ENCODE assay signal across 10 cellular contexts in the genomic region with DNA sequence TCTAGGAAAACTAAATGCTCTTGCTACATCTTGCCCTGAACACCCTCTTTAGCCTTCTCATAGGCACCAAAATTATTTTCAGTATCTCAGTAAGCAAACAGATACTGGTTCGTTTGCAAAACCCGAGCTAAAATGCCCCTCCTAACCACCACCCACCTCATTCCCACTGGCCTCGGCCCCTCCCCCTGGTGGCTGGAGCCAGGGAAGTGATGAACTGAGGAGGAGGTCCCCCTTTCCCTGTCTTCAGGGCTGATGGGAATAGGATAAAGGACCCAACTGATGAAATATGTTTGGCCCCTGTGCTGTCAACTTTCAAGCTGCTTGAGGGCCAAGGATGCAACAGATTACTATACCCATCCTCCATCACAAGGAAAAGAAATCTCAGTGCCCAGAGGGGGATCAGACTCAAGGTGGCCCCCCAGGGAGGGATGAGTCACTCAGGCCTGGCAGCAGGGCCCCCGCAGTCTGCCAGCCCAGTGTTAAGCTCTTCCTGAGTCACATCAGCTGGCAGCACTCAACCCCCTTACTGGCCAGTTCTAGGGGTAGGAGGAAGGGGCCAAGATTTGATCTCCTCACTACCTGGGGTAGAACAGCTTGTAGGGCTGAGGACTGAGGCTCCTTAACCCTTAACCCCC. TPM values are rescaled to one million over a fixed set of nuclear protein-coding genes. Genes with fewer than 3 reads are reported as not detected.
DNase-seq lines count a peak whose midpoint lies in the region; ATAC-seq and TF ChIP-seq lines count a peak whose summit lies in the region.
"Had no signal": no experiment of that assay in that cellular context is flagged by ENCODE, and none has a peak within 500 bp of the region (broad histone marks: within the 10 kb centered on the region; RNA-seq: fewer than 3 reads in every experiment).

No MANE protein-coding gene starts in this region.

- H2AFZ ChIP-seq in neural cell (ENCODE audit: low read depth, low read length) = no peak overlapping the region

- H3K9me3 ChIP-seq in CD8-positive, alpha-beta memory T cell (ENCODE audit: low read length) = no peaks in the 10 kb centered on the region
- H3K9me3 ChIP-seq in duodenal mucosa (ENCODE audit: control insufficient read depth in 1 of 2, low read length in 2 of 2) (no peaks in the 10 kb centered on the region), neural cell (ENCODE audit: low read length) (no peaks in the 10 kb centered on the region), body of pancreas (no peaks in the 10 kb centered on the region)

- H3K4me2 ChIP-seq in neural cell (ENCODE audit: low read length) = peak overlapping the region; percentile 90

- no peak overlapping the region for H3K4me3 ChIP-seq in CD8-positive, alpha-beta memory T cell (ENCODE audit: low read length)
- H3K4me3 ChIP-seq in duodenal mucosa (ENCODE audit: low read depth in 1 of 2, low read length in 2 of 2) (peak overlapping the region in 1 of 2 donors; percentile 81), neural cell (ENCODE audit: low read length) (peak overlapping the region; percentile 96), body of pancreas (no peak overlapping the region)

- no peak for TF ChIP-seq CTCF in neural cell (IDR thresholded peaks at IDR 0.05; ENCODE audit: poor library complexity, severe bottlenecking)
- TF ChIP-seq CTCF in body of pancreas (IDR thresholded peaks at IDR 0.05) = no peak

- H4K20me1 ChIP-seq in neural cell (ENCODE audit: insufficient read depth) = no peaks in the 10 kb centered on the region

- DNase-seq in CD8-positive, alpha-beta memory T cell = no peak
- DNase-seq in NCI-H446 treated with DMSO at 0.1 percent for 48 hours (lab: John Stamatoyannopoulos, UW) (peak; percentile 9), UCSD-AML1 (lab: John Stamatoyannopoulos, UW; ENCODE audit: unreplicated experiment) (no peak), body of pancreas (no peak)
- DNase-seq: amniotic stem cell; stimulated activated CD4-positive, alpha-beta T cell treated with anti-CD3 and anti-CD28 coated beads, Interleukin-15, amount 100 ng/mL, for 24 hours had no signal

- peaks cover 21% of the 10 kb centered on the region for H3K79me2 ChIP-seq in neural cell (replicated peaks; ENCODE audit: insufficient read depth, low read length)

- no peaks in the 10 kb centered on the region for H3K9me2 ChIP-seq in neural cell (ENCODE audit: insufficient read depth, low read length)

- H3K4me3 Mint-ChIP-seq in CD8-positive, alpha-beta memory T cell = peak overlapping the region; percentile 77 to 93 (median 81)

- H3K27me3 Mint-ChIP-seq in CD8-positive, alpha-beta memory T cell = no peaks in the 10 kb centered on the region

- H3K27me3 ChIP-seq in CD8-positive, alpha-beta memory T cell (ENCODE audit: insufficient read depth, low read length, poor library complexity, severe bottlenecking) = no peaks in the 10 kb centered on the region
- H3K27me3 ChIP-seq in duodenal mucosa (ENCODE audit: control insufficient read depth in 1 of 2, insufficient read depth in 2 of 2, low read length in 2 of 2) (no peaks in the 10 kb centered on the region), neural cell (ENCODE audit: insufficient read depth, low read depth, low read length) (no peaks in the 10 kb centered on the region), body of pancreas (no peaks in the 10 kb centered on the region)

- TF ChIP-seq POLR2A in body of pancreas (IDR thresholded peaks at IDR 0.05) = no peak

- peak overlapping the region; percentile 68 to 88 for H3K9ac ChIP-seq in duodenal mucosa (ENCODE audit: low read depth in 1 of 2, low read length in 2 of 2)
- H3K9ac ChIP-seq in neural cell (ENCODE audit: low read length) = peak overlapping the region; percentile 96

- H3K36me3 ChIP-seq in CD8-positive, alpha-beta memory T cell (ENCODE audit: insufficient read depth, low read length) = peaks cover 33% of the 10 kb centered on the region
- H3K36me3 ChIP-seq in duodenal mucosa (ENCODE audit: control insufficient read depth in 1 of 2, insufficient read depth in 2 of 2, low read length in 2 of 2) (peaks cover 36 to 52% of the 10 kb centered on the region in 2 donors), neural cell (ENCODE audit: insufficient read depth, low read length) (peaks cover 7% of the 10 kb centered on the region), body of pancreas (replicated peaks in 1 of 2; ENCODE audit: insufficient read depth in 1 of 2, low read depth in 2 of 2) (peaks cover 0 to 27% of the 10 kb centered on the region in 2 donors)

- POLR2A ChIA-PET in CD8-positive, alpha-beta memory T cell (lab: Charles Lee) = interaction anchor here (0.5 to 1.3 kb wide), 2 partner anchors 22 to 102 kb away, joined by 3 to 4 read pairs; no protein-coding TSS in a partner anchor

- no peaks in the 10 kb centered on the region for H3K9me3 Mint-ChIP-seq in CD8-positive, alpha-beta memory T cell

- TF ChIP-seq EP300 in neural cell (conservative IDR thresholded peaks at IDR 0.05; ENCODE audit: poor library complexity, severe bottlenecking) = no peak

- peak overlapping the region; percentile 8 to 90 (median 74) for H3K27ac Mint-ChIP-seq in CD8-positive, alpha-beta memory T cell

- peaks cover 12 to 56% (median 13%) of the 10 kb centered on the region in 3 donors for H3K36me3 Mint-ChIP-seq in CD8-positive, alpha-beta memory T cell

- 42% methylated on average over 3 to 4 of the region's 4 CpGs for WGBS in body of pancreas, 2 donors

- no peak for TF ChIP-seq RAD21 in neural cell (conservative IDR thresholded peaks at IDR 0.05)

- H3K4me1 ChIP-seq in CD8-positive, alpha-beta memory T cell (ENCODE audit: insufficient read depth, low read length) = peaks cover 23% of the 10 kb centered on the region
- peaks cover 12 to 15% of the 10 kb centered on the region in 2 donors for H3K4me1 ChIP-seq in duodenal mucosa (ENCODE audit: control insufficient read depth in 1 of 2, insufficient read depth in 2 of 2, low read length in 2 of 2)
- peaks cover 27% of the 10 kb centered on the region for H3K4me1 ChIP-seq in body of pancreas

- H3F3A ChIP-seq in neural cell (ENCODE audit: insufficient read depth, low read length, poor library complexity, severe bottlenecking) = no peaks in the 10 kb centered on the region

- CTCF ChIA-PET in CD8-positive, alpha-beta memory T cell (lab: Charles Lee) = interaction anchor here (1.6 to 3.7 kb wide), 6 partner anchors 10 to 137 kb away, joined by 4 to 19 read pairs (median 16); a partner anchor contains a TSS

- peaks cover 23 to 37% (median 29%) of the 10 kb centered on the region in 3 donors for H3K4me1 Mint-ChIP-seq in CD8-positive, alpha-beta memory T cell

- no peak for ATAC-seq in GM21737 (IDR thresholded peaks at IDR 0.05; ENCODE audit: unreplicated experiment)
- no peak for ATAC-seq in HG03457 (IDR thresholded peaks at IDR 0.05; ENCODE audit: unreplicated experiment)
- ATAC-seq in body of pancreas = no peak

- intact Hi-C loops in body of pancreas (cut with DNase I) = no loop called here

- H3K27ac ChIP-seq in CD8-positive, alpha-beta memory T cell (ENCODE audit: low read depth, low read length) = no peak overlapping the region
- H3K27ac ChIP-seq in duodenal mucosa (ENCODE audit: low read depth, low read length) = no peak overlapping the region
- no peak overlapping the region for H3K27ac ChIP-seq in neural cell (ENCODE audit: low read length)
- no peak overlapping the region for H3K27ac ChIP-seq in body of pancreas

TF ChIP-seq in neural cell, 6 proteins besides CTCF, POLR2A, EP300 and RAD21 (continues in another document):
- TF ChIP-seq MXI1 (conservative IDR thresholded peaks at IDR 0.05; ENCODE audit: poor library complexity, severe bottlenecking) (no peak), EZH2 (IDR thresholded peaks at IDR 0.05; ENCODE audit: borderline replicate concordance, insufficient read depth, low read length, poor library complexity, severe bottlenecking) (no peak), POLR2AphosphoS5 (IDR thresholded peaks at IDR 0.05) (no peak), TAF1 (IDR thresholded peaks at IDR 0.05; ENCODE audit: low read depth) (no peak), SMC3 (conservative IDR thresholded peaks at IDR 0.05; ENCODE audit: poor library complexity) (no peak)

RNA-seq across cellular contexts. Expression of a gene that starts 1.7 kb away (rescaled TPM):
- total RNA-seq in CD8-positive, alpha-beta memory T cell = 10 to 100 TPM; 67.0 to 69.9 TPM
- polyA plus RNA-seq in CD8-positive, alpha-beta memory T cell = 16.1 TPM
- polyA plus RNA-seq in neural cell = 7.3 and 8.3 TPM in 2 replicates
- polyA minus RNA-seq in neural cell = 12.2 and 17.2 TPM in 2 replicates
- total RNA-seq in body of pancreas = 10 to 100 TPM; 15.2 to 21.0 TPM

RNA-seq across cellular contexts. Expression of a gene that starts 10.3 kb away (rescaled TPM):
- 10 to 100 TPM; 14.3 to 14.4 TPM for total RNA-seq in CD8-positive, alpha-beta memory T cell
- polyA plus RNA-seq in CD8-positive, alpha-beta memory T cell = 14.2 TPM
- 56.5 and 62.4 TPM in 2 replicates for polyA plus RNA-seq in neural cell
- polyA minus RNA-seq in neural cell = 22.2 TPM in 2 replicates
- 10 to 100 TPM; 28.0 to 34.9 TPM for total RNA-seq in body of pancreas

RNA-seq across cellular contexts. Expression of a gene that starts 26.6 kb away (rescaled TPM):
- total RNA-seq in CD8-positive, alpha-beta memory T cell = under 1 TPM; 0.35 to 0.62 TPM
- polyA plus RNA-seq in CD8-positive, alpha-beta memory T cell = not detected
- polyA plus RNA-seq in neural cell = 0.33 TPM in 1 of 2 replicates, not detected in the other
- not detected in 2 replicates for polyA minus RNA-seq in neural cell
- total RNA-seq in body of pancreas = 100 to 1,000 TPM; 306 to 333 TPM

RNA-seq across cellular contexts. Expression of a gene that starts 32.3 kb away (rescaled TPM):
- total RNA-seq in CD8-positive, alpha-beta memory T cell = 100 to 1,000 TPM; 102 to 104 TPM
- polyA plus RNA-seq in CD8-positive, alpha-beta memory T cell = 4.6 TPM
- polyA plus RNA-seq in neural cell = 54.3 and 79.1 TPM in 2 replicates
- polyA minus RNA-seq in neural cell = 25.8 and 25.9 TPM in 2 replicates
- 10 to 100 TPM; 11.9 to 16.3 TPM for total RNA-seq in body of pancreas

RNA-seq across cellular contexts. Expression of a gene that starts 34.7 kb away (rescaled TPM):
- total RNA-seq in CD8-positive, alpha-beta memory T cell = 10 to 100 TPM; 41.2 to 42.3 TPM
- polyA plus RNA-seq in CD8-positive, alpha-beta memory T cell = 47.4 TPM
- polyA plus RNA-seq in neural cell = 87.9 and 108 TPM in 2 replicates
- 128 and 153 TPM in 2 replicates for polyA minus RNA-seq in neural cell
- 10 to 100 TPM; 13.2 TPM for total RNA-seq in body of pancreas

Comparison
In these comparisons a context has a peak if more than half of its experiments do, and no peak if none do; other contexts are left out.
1. RNA of a gene that starts 26.6 kb away (total RNA-seq): 306 to 333 TPM in body of pancreas; 0.35 to 0.62 TPM in CD8-positive, alpha-beta memory T cell; every median in the first group is over 100 times any median in the second.